9 cellular contexts compared by ENCODE assay signal in genomic region chr10:30812018-30812851, GRCh38.
DNase-seq lines count a peak whose midpoint lies in the region; ATAC-seq and TF ChIP-seq lines count a peak whose summit lies in the region.
"Had no signal": no experiment of that assay in that cellular context is flagged by ENCODE, and none has a peak within 500 bp of the region (broad histone marks: within the 10 kb centered on the region; RNA-seq: fewer than 3 reads in every experiment).

No MANE protein-coding gene starts in this region.

- no peak for TF ChIP-seq RAD21 in SK-N-SH (IDR thresholded peaks at IDR 0.05; ENCODE audit: low read length)

- CTCF ChIA-PET in SK-N-SH (lab: Yijun Ruan, JAX), result interaction anchor here (1.2 kb wide), 1 partner anchor 22 kb away, joined by 3 read pairs; no protein-coding TSS in a partner anchor

- no peak for TF ChIP-seq CTCF in SK-N-SH (IDR thresholded peaks at IDR 0.05)
- no peak for TF ChIP-seq CTCF in thyroid gland (IDR thresholded peaks at IDR 0.05)

- H3K4me3 ChIP-seq in SK-N-SH (ENCODE audit: low read depth in 2 of 2, low read length in 1 of 2) (no peak overlapping the region), thyroid gland (replicated peaks in 1 of 3) (no peak overlapping the region)

- no peak overlapping the region for H2AFZ ChIP-seq in SK-N-SH (ENCODE audit: low read depth)

- H3K9me2 ChIP-seq in SK-N-SH, result no peaks in the 10 kb centered on the region

- H3K36me3 ChIP-seq in SK-N-SH (replicated peaks in 1 of 2; ENCODE audit: control insufficient read depth in 1 of 2, insufficient read depth in 2 of 2, low read length in 1 of 2) (no peaks in the 10 kb centered on the region), thyroid gland (no peaks in the 10 kb centered on the region)

- H3K4me1 ChIP-seq in SK-N-SH (ENCODE audit: control insufficient read depth in 1 of 2, insufficient read depth in 2 of 2, low read depth in 1 of 2, low read length in 1 of 2), result peaks cover 9 to 11% of the 10 kb centered on the region in 2 experiments; a peak in 2 of 4 replicates
- peaks cover 54 to 69% of the 10 kb centered on the region in 2 donors for H3K4me1 ChIP-seq in thyroid gland

- H4K20me1 ChIP-seq in SK-N-SH (ENCODE audit: insufficient read depth), result no peaks in the 10 kb centered on the region

- no peak overlapping the region for H3K4me2 ChIP-seq in SK-N-SH

- no peak for ATAC-seq in SK-N-SH treated with all-trans-retinoic acid at 6 μM for 48 hours
- peak; percentile 12 for ATAC-seq in left colon
- ATAC-seq in GM21515 (IDR thresholded peaks at IDR 0.05; ENCODE audit: unreplicated experiment), result no peak
- ATAC-seq in GM21529 (IDR thresholded peaks at IDR 0.05; ENCODE audit: unreplicated experiment), result no peak
- ATAC-seq: activated CD8-positive, alpha-beta memory T cell treated with anti-CD3 and anti-CD28 coated beads, Interleukin-2, amount 10 ng/mL, durations not matched to agents 7 days and 5 days had no signal

- DNase-seq in SK-N-SH, result no peak
- no peak for DNase-seq in left colon
- DNase-seq in thyroid gland, result peak; percentile 66 to 70
- no peak for DNase-seq in activated CD8-positive, alpha-beta memory T cell treated with anti-CD3 and anti-CD28 coated beads, Interleukin-2, amount 50 U/mL, for 48 hours
- DNase-seq: activated CD8-positive, alpha-beta memory T cell treated with anti-CD3 and anti-CD28 coated beads, Interleukin-2, amount 10 ng/mL, durations not matched to agents 7 days and 5 days had no signal

- no peak for TF ChIP-seq EP300 in SK-N-SH (IDR thresholded peaks at IDR 0.05; ENCODE audit: borderline replicate concordance in 1 of 2, low read depth in 1 of 2, low read length in 1 of 2)

- POLR2A ChIA-PET in SK-N-SH (lab: Yijun Ruan, JAX), result no interaction called here

- no peak overlapping the region for H3K9ac ChIP-seq in SK-N-SH

- H3K79me2 ChIP-seq in SK-N-SH (ENCODE audit: insufficient read depth), result no peaks in the 10 kb centered on the region

- peaks cover 7% of the 10 kb centered on the region for H3F3A ChIP-seq in SK-N-SH (replicated peaks; ENCODE audit: insufficient read depth)

- H3K27ac ChIP-seq in SK-N-SH (ENCODE audit: low read depth in 2 of 2, low read length in 1 of 2) (no peak overlapping the region), angular gyrus (ENCODE audit: low read depth, low read length) (peak overlapping the region; percentile 7), thyroid gland (peak overlapping the region; percentile 92 to 97 (median 96))

- 76% methylated on average over 14 of the region's 16 CpGs for WGBS in SK-N-SH (ENCODE audit: low lambda C conversion rate)
- WGBS in thyroid gland, 2 donors, result 12 to 21% methylated on average over 14 to 15 of the region's 16 CpGs

- no peaks in the 10 kb centered on the region for H3K9me3 ChIP-seq in SK-N-SH
- H3K9me3 ChIP-seq in thyroid gland, result no peaks in the 10 kb centered on the region

- intact Hi-C loops in left colon (cut with DNase I, micrococcal nuclease) (no loop called here), thyroid gland (cut with DNase I) (no loop called here)

- H3K27me3 ChIP-seq in SK-N-SH (ENCODE audit: insufficient read depth) (no peaks in the 10 kb centered on the region), thyroid gland (no peaks in the 10 kb centered on the region)

- TF ChIP-seq POLR2A in thyroid gland (IDR thresholded peaks at IDR 0.05), result peak in 1 of 2 donors; percentile 58

TF ChIP-seq in SK-N-SH, 30 proteins besides CTCF, POLR2A, EP300 and RAD21:
- TF ChIP-seq NFIC (IDR thresholded peaks at IDR 0.05; ENCODE audit: borderline replicate concordance) (no peak), FOXJ3 (CRISPR knock-in tag; IDR thresholded peaks at IDR 0.05) (no peak), USF1 (IDR thresholded peaks at IDR 0.05; ENCODE audit: borderline replicate concordance, low read depth) (no peak), TCF12 (IDR thresholded peaks at IDR 0.05) (0 out of 2 replicates have a peak, but pooled peaks have one; percentile 22), GATA2 (CRISPR knock-in tag; IDR thresholded peaks at IDR 0.05) (no peak)

TF ChIP-seq in SK-N-SH treated with all-trans-retinoic acid at 6 μM for 48 hours, 23 proteins besides CTCF, POLR2A, EP300 and RAD21:
- TF ChIP-seq TOX (CRISPR knock-in tag; IDR thresholded peaks at IDR 0.05; ENCODE audit: borderline replicate concordance), result no peak
- TF ChIP-seq TCF4 (CRISPR knock-in tag; IDR thresholded peaks at IDR 0.05; ENCODE audit: borderline replicate concordance), result no peak

Comparison
In these comparisons a context has a peak if more than half of its experiments do, and no peak if none do; other contexts are left out.
1. DNase-seq: peak in thyroid gland (2 of 2); none in SK-N-SH (single experiment), left colon (0 of 2) and activated CD8-positive, alpha-beta memory T cell treated with anti-CD3 and anti-CD28 coated beads, Interleukin-2, amount 50 U/mL, for 48 hours (single experiment).
2. H3K27ac ChIP-seq: peak in angular gyrus (single experiment) and thyroid gland (3 of 3); none in SK-N-SH (0 of 2).